Comparison of ENCODE assay signal across 10 cellular contexts in the genomic region with DNA sequence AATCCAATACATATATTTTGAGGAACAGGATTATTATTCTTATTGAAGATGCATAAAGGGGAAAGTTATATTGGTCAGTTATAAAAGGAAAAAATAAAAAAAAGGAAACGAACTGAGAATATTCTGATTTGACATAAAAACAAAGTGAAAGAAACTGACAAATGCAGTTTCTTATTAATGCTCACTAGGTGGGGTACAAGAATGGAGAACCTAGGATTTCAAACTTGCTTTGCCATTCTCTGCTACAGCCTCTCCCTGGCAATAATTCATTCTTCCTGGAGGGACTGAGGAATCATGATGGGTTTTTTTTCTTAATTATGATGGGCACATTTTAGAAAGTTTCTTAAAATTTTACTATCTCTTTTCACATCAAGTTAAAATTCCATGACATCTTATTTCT.
DNase-seq lines count a peak whose midpoint lies in the region; ATAC-seq and TF ChIP-seq lines count a peak whose summit lies in the region.
"Had no signal": no experiment of that assay in that cellular context is flagged by ENCODE, and none has a peak within 500 bp of the region (broad histone marks: within the 10 kb centered on the region; RNA-seq: fewer than 3 reads in every experiment).

No MANE protein-coding gene starts in this region.

- H3K4me3 ChIP-seq in right atrium auricular region, result no peak overlapping the region
- H3K4me3 ChIP-seq in left ventricle myocardium inferior, result peak overlapping the region; percentile 43
- peak overlapping the region; percentile 27 for H3K4me3 ChIP-seq in thoracic aorta
- H3K4me3 ChIP-seq in GM23338, result no peak overlapping the region

- H3K4me1 Mint-ChIP-seq in GM23338, result peaks cover 8% of the 10 kb centered on the region

- no peak for DNase-seq in Right ventricle myocardium inferior (ENCODE audit: missing footprints)
- DNase-seq in right atrium auricular region (ENCODE audit: low spot score), result no peak
- peak; percentile 30 for DNase-seq in amniotic epithelial cell (ENCODE audit: low read depth)
- DNase-seq in left ventricle myocardium inferior, result no peak
- DNase-seq in thoracic aorta (ENCODE audit: low spot score), result no peak
- no peak for DNase-seq in GM23338 (ENCODE audit: low spot score)
- DNase-seq: activated effector memory CD4-positive, alpha-beta T cell treated with Interleukin-2 at 50 U/mL for 16 hours had no signal

- H2AFZ ChIP-seq in GM23338, result no peak overlapping the region

- H3K4me3 Mint-ChIP-seq in GM23338, result no peak overlapping the region

- H3K4me1 ChIP-seq in right atrium auricular region (no peaks in the 10 kb centered on the region), left ventricle myocardium inferior (no peaks in the 10 kb centered on the region), thoracic aorta (ENCODE audit: control insufficient read depth in 1 of 2, low read depth in 2 of 2) (peaks cover 0 to 6% of the 10 kb centered on the region in 2 donors), GM23338 (ENCODE audit: insufficient read depth) (peaks cover 7% of the 10 kb centered on the region; the same call in 1 of the 2 replicates)

- H3K36me3 ChIP-seq in right atrium auricular region (no peaks in the 10 kb centered on the region), left ventricle myocardium inferior (no peaks in the 10 kb centered on the region), thoracic aorta (no peaks in the 10 kb centered on the region), GM23338 (ENCODE audit: insufficient read depth) (no peaks in the 10 kb centered on the region)

- no peak overlapping the region for H3K27ac ChIP-seq in right atrium auricular region
- no peak overlapping the region for H3K27ac ChIP-seq in left ventricle myocardium inferior (replicated peaks)
- H3K27ac ChIP-seq in thoracic aorta, result no peak overlapping the region
- H3K27ac ChIP-seq in GM23338 (ENCODE audit: low read depth), result no peak overlapping the region

- H3K79me2 ChIP-seq in GM23338 (replicated peaks; ENCODE audit: insufficient read depth), result no peaks in the 10 kb centered on the region

- ATAC-seq in Right ventricle myocardium inferior (peak; percentile 54), thoracic aorta (ENCODE audit: insufficient number of reproducible peaks, low FRiP score, low read depth) (no peak), GM18498 (IDR thresholded peaks at IDR 0.05; ENCODE audit: unreplicated experiment) (no peak), GM18502 (IDR thresholded peaks at IDR 0.05; ENCODE audit: poor library complexity, unreplicated experiment) (no peak), GM23338 (no peak)
- ATAC-seq: activated CD4-positive, CD25-positive, alpha-beta regulatory T cell treated with anti-CD3 and anti-CD28 coated beads, Interleukin-2, amount 50 U/mL, for 24 hours had no signal

- no peaks in the 10 kb centered on the region for H3K27me3 Mint-ChIP-seq in GM23338 (ENCODE audit: insufficient read depth, low read depth, poor library complexity)

- H3K9me3 ChIP-seq in right atrium auricular region, result no peaks in the 10 kb centered on the region
- no peaks in the 10 kb centered on the region for H3K9me3 ChIP-seq in left ventricle myocardium inferior (replicated peaks)
- no peaks in the 10 kb centered on the region for H3K9me3 ChIP-seq in thoracic aorta

- H3F3A ChIP-seq in GM23338 (replicated peaks; ENCODE audit: low read depth), result no peaks in the 10 kb centered on the region

- no peak overlapping the region for H3K27ac Mint-ChIP-seq in GM23338

- no peaks in the 10 kb centered on the region for H3K9me3 Mint-ChIP-seq in GM23338

- intact Hi-C loops in Right ventricle myocardium inferior (cut with DNase I), result loop anchor here (1.0 kb wide), 1 partner anchor 149 kb away; no protein-coding TSS in a partner anchor
- intact Hi-C loops in left ventricle myocardium inferior (cut with micrococcal nuclease), result loop anchor here (5.0 kb wide), 1 partner anchor 152 kb away; no protein-coding TSS in a partner anchor

- TF ChIP-seq CTCF in right atrium auricular region (IDR thresholded peaks at IDR 0.05) (peak in 1 of 2 donors; percentile 57), left ventricle myocardium inferior (IDR thresholded peaks at IDR 0.05; ENCODE audit: borderline replicate concordance) (peak; percentile 52), thoracic aorta (IDR thresholded peaks at IDR 0.05) (no peak), GM23338 (conservative IDR thresholded peaks at IDR 0.05; ENCODE audit: low read depth in 2 of 2) (no peak; a peak in 1 of 4 replicates)

- H3K9me2 ChIP-seq in GM23338 (ENCODE audit: insufficient read depth), result no peaks in the 10 kb centered on the region

- H3K36me3 Mint-ChIP-seq in GM23338 (ENCODE audit: low read depth), result no peaks in the 10 kb centered on the region

- no peaks in the 10 kb centered on the region for H4K20me1 ChIP-seq in GM23338 (replicated peaks; ENCODE audit: insufficient read depth)

- H3K27me3 ChIP-seq in right atrium auricular region, result no peaks in the 10 kb centered on the region
- no peaks in the 10 kb centered on the region for H3K27me3 ChIP-seq in left ventricle myocardium inferior (ENCODE audit: low read depth)
- no peaks in the 10 kb centered on the region for H3K27me3 ChIP-seq in thoracic aorta (replicated peaks; ENCODE audit: insufficient read depth)
- no peaks in the 10 kb centered on the region for H3K27me3 ChIP-seq in GM23338 (ENCODE audit: insufficient read depth)

- no peak overlapping the region for H3K4me2 ChIP-seq in GM23338

TF ChIP-seq in GM23338, 12 proteins besides CTCF, POLR2A, EP300 and RAD21 (continues in another document):
- TF ChIP-seq CREB1 (CRISPR knock-in tag; IDR thresholded peaks at IDR 0.05; ENCODE audit: low read depth) (no peak), EZH2 (IDR thresholded peaks at IDR 0.05; ENCODE audit: low read depth, unreplicated experiment) (no peak), STAT1 (IDR thresholded peaks at IDR 0.05; ENCODE audit: unreplicated experiment) (no peak)
- TF ChIP-seq, protein P1, sequence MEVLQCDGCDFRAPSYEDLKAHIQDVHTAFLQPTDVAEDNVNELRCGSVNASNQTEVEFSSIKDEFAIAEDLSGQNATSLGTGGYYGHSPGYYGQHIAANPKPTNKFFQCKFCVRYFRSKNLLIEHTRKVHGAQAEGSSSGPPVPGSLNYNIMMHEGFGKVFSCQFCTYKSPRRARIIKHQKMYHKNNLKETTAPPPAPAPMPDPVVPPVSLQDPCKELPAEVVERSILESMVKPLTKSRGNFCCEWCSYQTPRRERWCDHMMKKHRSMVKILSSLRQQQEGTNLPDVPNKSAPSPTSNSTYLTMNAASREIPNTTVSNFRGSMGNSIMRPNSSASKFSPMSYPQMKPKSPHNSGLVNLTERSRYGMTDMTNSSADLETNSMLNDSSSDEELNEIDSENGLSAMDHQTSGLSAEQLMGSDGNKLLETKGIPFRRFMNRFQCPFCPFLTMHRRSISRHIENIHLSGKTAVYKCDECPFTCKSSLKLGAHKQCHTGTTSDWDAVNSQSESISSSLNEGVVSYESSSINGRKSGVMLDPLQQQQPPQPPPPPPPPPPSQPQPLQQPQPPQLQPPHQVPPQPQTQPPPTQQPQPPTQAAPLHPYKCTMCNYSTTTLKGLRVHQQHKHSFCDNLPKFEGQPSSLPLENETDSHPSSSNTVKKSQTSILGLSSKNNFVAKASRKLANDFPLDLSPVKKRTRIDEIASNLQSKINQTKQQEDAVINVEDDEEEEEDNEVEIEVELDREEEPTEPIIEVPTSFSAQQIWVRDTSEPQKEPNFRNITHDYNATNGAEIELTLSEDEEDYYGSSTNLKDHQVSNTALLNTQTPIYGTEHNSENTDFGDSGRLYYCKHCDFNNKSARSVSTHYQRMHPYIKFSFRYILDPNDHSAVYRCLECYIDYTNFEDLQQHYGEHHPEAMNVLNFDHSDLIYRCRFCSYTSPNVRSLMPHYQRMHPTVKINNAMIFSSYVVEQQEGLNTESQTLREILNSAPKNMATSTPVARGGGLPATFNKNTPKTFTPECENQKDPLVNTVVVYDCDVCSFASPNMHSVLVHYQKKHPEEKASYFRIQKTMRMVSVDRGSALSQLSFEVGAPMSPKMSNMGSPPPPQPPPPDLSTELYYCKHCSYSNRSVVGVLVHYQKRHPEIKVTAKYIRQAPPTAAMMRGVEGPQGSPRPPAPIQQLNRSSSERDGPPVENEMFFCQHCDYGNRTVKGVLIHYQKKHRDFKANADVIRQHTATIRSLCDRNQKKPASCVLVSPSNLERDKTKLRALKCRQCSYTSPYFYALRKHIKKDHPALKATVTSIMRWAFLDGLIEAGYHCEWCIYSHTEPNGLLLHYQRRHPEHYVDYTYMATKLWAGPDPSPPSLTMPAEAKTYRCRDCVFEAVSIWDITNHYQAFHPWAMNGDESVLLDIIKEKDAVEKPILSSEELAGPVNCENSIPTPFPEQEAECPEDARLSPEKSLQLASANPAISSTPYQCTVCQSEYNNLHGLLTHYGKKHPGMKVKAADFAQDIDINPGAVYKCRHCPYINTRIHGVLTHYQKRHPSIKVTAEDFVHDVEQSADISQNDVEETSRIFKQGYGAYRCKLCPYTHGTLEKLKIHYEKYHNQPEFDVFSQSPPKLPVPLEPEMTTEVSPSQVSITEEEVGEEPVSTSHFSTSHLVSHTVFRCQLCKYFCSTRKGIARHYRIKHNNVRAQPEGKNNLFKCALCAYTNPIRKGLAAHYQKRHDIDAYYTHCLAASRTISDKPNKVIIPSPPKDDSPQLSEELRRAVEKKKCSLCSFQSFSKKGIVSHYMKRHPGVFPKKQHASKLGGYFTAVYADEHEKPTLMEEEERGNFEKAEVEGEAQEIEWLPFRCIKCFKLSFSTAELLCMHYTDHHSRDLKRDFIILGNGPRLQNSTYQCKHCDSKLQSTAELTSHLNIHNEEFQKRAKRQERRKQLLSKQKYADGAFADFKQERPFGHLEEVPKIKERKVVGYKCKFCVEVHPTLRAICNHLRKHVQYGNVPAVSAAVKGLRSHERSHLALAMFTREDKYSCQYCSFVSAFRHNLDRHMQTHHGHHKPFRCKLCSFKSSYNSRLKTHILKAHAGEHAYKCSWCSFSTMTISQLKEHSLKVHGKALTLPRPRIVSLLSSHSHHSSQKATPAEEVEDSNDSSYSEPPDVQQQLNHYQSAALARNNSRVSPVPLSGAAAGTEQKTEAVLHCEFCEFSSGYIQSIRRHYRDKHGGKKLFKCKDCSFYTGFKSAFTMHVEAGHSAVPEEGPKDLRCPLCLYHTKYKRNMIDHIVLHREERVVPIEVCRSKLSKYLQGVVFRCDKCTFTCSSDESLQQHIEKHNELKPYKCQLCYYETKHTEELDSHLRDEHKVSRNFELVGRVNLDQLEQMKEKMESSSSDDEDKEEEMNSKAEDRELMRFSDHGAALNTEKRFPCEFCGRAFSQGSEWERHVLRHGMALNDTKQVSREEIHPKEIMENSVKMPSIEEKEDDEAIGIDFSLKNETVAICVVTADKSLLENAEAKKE (CRISPR knock-in tag; IDR thresholded peaks at IDR 0.05), result no peak
- TF ChIP-seq, protein P2, sequence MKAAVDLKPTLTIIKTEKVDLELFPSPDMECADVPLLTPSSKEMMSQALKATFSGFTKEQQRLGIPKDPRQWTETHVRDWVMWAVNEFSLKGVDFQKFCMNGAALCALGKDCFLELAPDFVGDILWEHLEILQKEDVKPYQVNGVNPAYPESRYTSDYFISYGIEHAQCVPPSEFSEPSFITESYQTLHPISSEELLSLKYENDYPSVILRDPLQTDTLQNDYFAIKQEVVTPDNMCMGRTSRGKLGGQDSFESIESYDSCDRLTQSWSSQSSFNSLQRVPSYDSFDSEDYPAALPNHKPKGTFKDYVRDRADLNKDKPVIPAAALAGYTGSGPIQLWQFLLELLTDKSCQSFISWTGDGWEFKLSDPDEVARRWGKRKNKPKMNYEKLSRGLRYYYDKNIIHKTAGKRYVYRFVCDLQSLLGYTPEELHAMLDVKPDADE (IDR thresholded peaks at IDR 0.05), result no peak

Comparison
In these comparisons a context has a peak if more than half of its experiments do, and no peak if none do; other contexts are left out.
1. H3K4me3 ChIP-seq: peak in left ventricle myocardium inferior (single experiment) and thoracic aorta (single experiment); none in right atrium auricular region (0 of 2) and GM23338 (single experiment).